8 cellular contexts compared by ENCODE assay signal in genomic region chr7:1669954-1670893, GRCh38. TPM values are rescaled to one million over a fixed set of nuclear protein-coding genes. Genes with fewer than 3 reads are reported as not detected.
DNase-seq lines count a peak whose midpoint lies in the region; ATAC-seq and TF ChIP-seq lines count a peak whose summit lies in the region.

Gene ELFN1 (plus strand): TSS chr7:1670277. CDS start chr7:1744597, 74,320 bp downstream.

- no peaks in the 10 kb centered on the region for H4K20me1 ChIP-seq in mammary epithelial cell (ENCODE audit: insufficient read depth, low read length)

- TF ChIP-seq CTCF in AG04450 (IDR thresholded peaks at IDR 0.05; ENCODE audit: low read depth, low read length): no peak
- no peak for TF ChIP-seq CTCF in mammary epithelial cell (conservative IDR thresholded peaks at IDR 0.05 in 1 of 2, IDR thresholded peaks at IDR 0.05 in 1 of 2; ENCODE audit: extremely low read depth in 1 of 2, insufficient read depth in 1 of 2, low read depth in 1 of 2, low read length in 2 of 2)

- H3K36me3 ChIP-seq in mammary epithelial cell (ENCODE audit: insufficient read depth, low read length): no peaks in the 10 kb centered on the region

- no TSS peak for BruUV-seq in mammary epithelial cell (replicated peaks; lab: Mats Ljungman, UMichigan)

- no peaks in the 10 kb centered on the region; the same call in 1 of the 2 replicates for H3K9me3 ChIP-seq in AG04450 (ENCODE audit: control insufficient read depth, insufficient read depth, low read length)
- no peaks in the 10 kb centered on the region for H3K9me3 ChIP-seq in mammary epithelial cell (replicated peaks; ENCODE audit: insufficient read depth, low read length)

- ATAC-seq in memory B cell (ENCODE audit: low read depth) (no peak), GM18511 (IDR thresholded peaks at IDR 0.05; ENCODE audit: unreplicated experiment) (no peak), HG03280 (IDR thresholded peaks at IDR 0.05; ENCODE audit: unreplicated experiment) (no peak)

- H3K9me3 Mint-ChIP-seq in memory B cell: no peaks in the 10 kb centered on the region

- DNase-seq in AG04450 (ENCODE audit: low read depth, low spot score): no peak
- DNase-seq in HEK293T (ENCODE audit: extremely low spot score): peak; percentile 58
- no peak for DNase-seq in mammary epithelial cell
- no peak for DNase-seq in memory B cell (ENCODE audit: low spot score in 2 of 2)
- DNase-seq in NCI-H446 (lab: John Stamatoyannopoulos, UW): no peak
- DNase-seq in NCI-H1694 treated with DMSO at 0.1 percent for 48 hours (lab: John Stamatoyannopoulos, UW): no peak

- peaks cover 6% of the 10 kb centered on the region for H3K4me1 Mint-ChIP-seq in memory B cell

- H3K4me3 Mint-ChIP-seq in memory B cell: peak within 1 kb of the TSS; percentile 50

- no peak within 1 kb of the TSS for H3K27ac ChIP-seq in AG04450 (ENCODE audit: low read depth, low read length)
- H3K27ac ChIP-seq in mammary epithelial cell (ENCODE audit: insufficient read depth, low read depth, low read length): no peak within 1 kb of the TSS

- no peak within 1 kb of the TSS for H3K27ac Mint-ChIP-seq in memory B cell

- CTCF ChIA-PET in AG04450 (lab: Charles Lee): no interaction called here
- CTCF ChIA-PET in HEK293T (lab: Yijun Ruan, JAX): no interaction called here
- CTCF ChIA-PET in mammary epithelial cell (lab: Charles Lee; ENCODE audit: low non-redundant PET): no interaction called here

- H3K4me3 ChIP-seq in AG04450 (ENCODE audit: low read depth, low read length) (peak within 1 kb of the TSS; percentile 25; the same call in 1 of the 2 replicates), mammary epithelial cell (replicated peaks in 1 of 3; ENCODE audit: insufficient read depth in 1 of 3, low read depth in 2 of 3, low read length in 3 of 3) (peak within 1 kb of the TSS in 2 of 3 experiments; percentile 33 to 44)

- peak within 1 kb of the TSS; percentile 3 for H2AFZ ChIP-seq in mammary epithelial cell (ENCODE audit: low read depth, low read length)

- intact Hi-C loops in mammary epithelial cell (cut with micrococcal nuclease): loop anchor here (5.0 to 10.0 kb wide), 2 partner anchors 142 to 255 kb away; no protein-coding TSS in a partner anchor

- POLR2A ChIA-PET in AG04450 (lab: Yijun Ruan, JAX): no interaction called here
- POLR2A ChIA-PET in HEK293T (lab: Yijun Ruan, JAX): no interaction called here

- no peak within 1 kb of the TSS for H3K9ac ChIP-seq in mammary epithelial cell (ENCODE audit: insufficient read depth, low read length)

- 13% methylated on average over 17 of the region's 110 CpGs for WGBS in mammary epithelial cell (ENCODE audit: low coverage, missing lambda C conversion rate)

- H3K27me3 Mint-ChIP-seq in memory B cell: peaks cover 14% of the 10 kb centered on the region

- H3K27me3 ChIP-seq in AG04450 (ENCODE audit: control insufficient read depth, insufficient read depth, low read length) (peaks cover 56% of the 10 kb centered on the region), mammary epithelial cell (ENCODE audit: insufficient read depth, low read length) (peaks cover 33% of the 10 kb centered on the region)

- dilution Hi-C loops in mammary epithelial cell (cut with HindIII; ENCODE audit: low sequenced_read_pairs): no loop called here

- H3K4me2 ChIP-seq in mammary epithelial cell (ENCODE audit: insufficient read depth, low read depth, low read length): peak within 1 kb of the TSS; percentile 77

- H3K36me3 Mint-ChIP-seq in memory B cell: no peaks in the 10 kb centered on the region

- in situ Hi-C loops in mammary epithelial cell (cut with MboI; ENCODE audit: low sequenced_read_pairs in 2 of 2): no loop called here

- no peaks in the 10 kb centered on the region for H3K79me2 ChIP-seq in mammary epithelial cell (ENCODE audit: insufficient read depth, low read length)

- H3K4me1 ChIP-seq in mammary epithelial cell (ENCODE audit: insufficient read depth, low read length): peaks cover 13% of the 10 kb centered on the region

TF ChIP-seq in HEK293T, 16 proteins besides CTCF, POLR2A, EP300 and RAD21:
- no peak for TF ChIP-seq ARNT (IDR thresholded peaks at IDR 0.05)
- no peak for TF ChIP-seq FOXK2 (IDR thresholded peaks at IDR 0.05)
- no peak for TF ChIP-seq HDGF (IDR thresholded peaks at IDR 0.05; ENCODE audit: borderline replicate concordance)
- TF ChIP-seq TARDBP (IDR thresholded peaks at IDR 0.05): no peak
TF ChIP-seq in HEK293T: peak in this region for 0.

RNA-seq across cellular contexts. Expression of gene ELFN1, which starts in this region (rescaled TPM):
- polyA plus RNA-seq in AG04450 (2011; rRNA removed) (0.10 and 0.14 TPM in 2 replicates), mammary epithelial cell (0.02 TPM)
- polyA minus RNA-seq in AG04450 (2011; rRNA and poly(A)+ RNA removed): 0.09 and 0.13 TPM in 2 replicates
- total RNA-seq in mammary epithelial cell: under 1 TPM in 1 of 2 donors, not detected in 1; 0.83 TPM
- not detected for polyA minus RNA-seq in mammary epithelial cell
